Comparison of ENCODE assay signal across 1 cellular context in the genomic region with DNA sequence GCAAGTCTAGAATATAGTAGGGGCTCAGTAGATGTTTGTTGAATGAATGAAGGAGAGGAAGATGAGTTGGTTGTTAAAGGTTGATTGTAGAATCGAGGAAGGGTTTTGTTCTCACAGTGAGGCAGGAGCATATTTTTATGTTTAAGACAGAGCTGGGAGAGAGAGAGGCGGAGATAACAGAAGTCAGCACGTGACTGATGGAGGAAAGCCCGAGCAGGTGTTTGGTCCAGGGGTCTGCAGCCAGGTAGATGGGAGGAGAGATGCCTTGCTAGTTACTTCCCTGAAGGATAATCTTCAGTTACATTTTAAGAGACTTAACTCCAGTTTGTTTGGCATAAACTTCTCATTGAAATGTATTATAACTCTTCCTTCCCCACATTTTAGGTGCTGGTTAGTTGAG.
A peak's percentile ranks its signal among the peaks of the same experiment; 100 is the strongest.
TF ChIP-seq lines count a peak whose summit lies in the region.

No MANE protein-coding gene starts in this region.

TF ChIP-seq in K562, 482 proteins besides CTCF, POLR2A, EP300 and RAD21 (continued from another document):
- TF ChIP-seq BHLHE40 (IDR thresholded peaks at IDR 0.05; ENCODE audit: low read length) (peak; percentile 67), ELF2 (CRISPR knock-in tag; IDR thresholded peaks at IDR 0.05) (0 out of 2 replicates have a peak, but pooled peaks have one; percentile 28), CBFA2T2 (conservative IDR thresholded peaks at IDR 0.05) (0 out of 2 replicates have a peak, but pooled peaks have one; percentile 6), RBM17 (IDR thresholded peaks at IDR 0.05; ENCODE audit: borderline replicate concordance, low read depth, low read length) (no peak), MEIS2 (IDR thresholded peaks at IDR 0.05; ENCODE audit: partially characterized antibody) (no peak), ZNF764 (CRISPR knock-in tag; IDR thresholded peaks at IDR 0.05; ENCODE audit: low read depth) (no peak), RAD51 (IDR thresholded peaks at IDR 0.05; ENCODE audit: borderline replicate concordance, low read depth) (peak; percentile 54), ILF3 (IDR thresholded peaks at IDR 0.05; ENCODE audit: borderline replicate concordance) (no peak), USF1 (CRISPR knock-in tag; IDR thresholded peaks at IDR 0.05) (0 out of 2 replicates have a peak, but pooled peaks have one; percentile 16), CBFB (CRISPR knock-in tag; IDR thresholded peaks at IDR 0.05) (no peak), FOXA3 (CRISPR knock-in tag; conservative IDR thresholded peaks at IDR 0.05 in 1 of 2, IDR thresholded peaks at IDR 0.05 in 1 of 2) (no peak)
- TF ChIP-seq, protein P1, sequence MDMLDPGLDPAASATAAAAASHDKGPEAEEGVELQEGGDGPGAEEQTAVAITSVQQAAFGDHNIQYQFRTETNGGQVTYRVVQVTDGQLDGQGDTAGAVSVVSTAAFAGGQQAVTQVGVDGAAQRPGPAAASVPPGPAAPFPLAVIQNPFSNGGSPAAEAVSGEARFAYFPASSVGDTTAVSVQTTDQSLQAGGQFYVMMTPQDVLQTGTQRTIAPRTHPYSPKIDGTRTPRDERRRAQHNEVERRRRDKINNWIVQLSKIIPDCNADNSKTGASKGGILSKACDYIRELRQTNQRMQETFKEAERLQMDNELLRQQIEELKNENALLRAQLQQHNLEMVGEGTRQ (CRISPR knock-in tag; IDR thresholded peaks at IDR 0.05) = peak; percentile 50
